18 cellular contexts compared by ENCODE assay signal in genomic region chr4:146389561-146389960, GRCh38.
DNase-seq lines count a peak whose midpoint lies in the region; FAIRE-seq and TF ChIP-seq lines count a peak whose summit lies in the region.
"Had no signal": no experiment of that assay in that cellular context is flagged by ENCODE, and none has a peak within 500 bp of the region (broad histone marks: within the 10 kb centered on the region; RNA-seq: fewer than 3 reads in every experiment).

No MANE protein-coding gene starts in this region.

- peak; percentile 38 for FAIRE-seq in GM18507 (lab: Jason Lieb, UNC)
- FAIRE-seq: D721Med, GM12878, H54 had no signal

- no peak overlapping the region for H3K18ac ChIP-seq in trophoblast cell (ENCODE audit: low read length)

- H4K8ac ChIP-seq in trophoblast cell (ENCODE audit: low read depth, low read length), result no peak overlapping the region

- H2AFZ ChIP-seq in trophoblast cell (ENCODE audit: insufficient read depth, low read length, poor library complexity), result no peak overlapping the region
- no peak overlapping the region for H2AFZ ChIP-seq in osteoblast (ENCODE audit: low read length)
- H2AFZ ChIP-seq: GM23338 had no signal

- no peak overlapping the region for H3K4me3 Mint-ChIP-seq in activated CD4-positive, alpha-beta memory T cell treated with anti-CD3 and anti-CD28 coated beads, Interleukin-2, amount 10 ng/mL, durations not matched to agents 7 days and 5 days
- H3K4me3 Mint-ChIP-seq: CD4-positive, alpha-beta T cell; GM23338 had no signal

- H3K36me3 ChIP-seq in BJ (ENCODE audit: control insufficient read depth, insufficient read depth, low read length) (no peaks in the 10 kb centered on the region), trophoblast cell (ENCODE audit: control insufficient read depth in 1 of 2, insufficient read depth in 2 of 2, low read length in 2 of 2) (no peaks in the 10 kb centered on the region), osteoblast (ENCODE audit: insufficient read depth, low read length) (no peaks in the 10 kb centered on the region)
- H3K36me3 ChIP-seq: BE2C had no signal

- H3K4me3 ChIP-seq in BJ (ENCODE audit: low read depth, low read length) (no peak overlapping the region), trophoblast cell (ENCODE audit: low read depth, low read length) (no peak overlapping the region), osteoblast (ENCODE audit: insufficient read depth, low read length) (no peak overlapping the region)
- H3K4me3 ChIP-seq: GM12878, GM23338 had no signal

- peaks cover 4% of the 10 kb centered on the region for H4K20me1 ChIP-seq in osteoblast (ENCODE audit: insufficient read depth, low read length)

- H3K9me3 Mint-ChIP-seq in activated CD4-positive, alpha-beta memory T cell treated with anti-CD3 and anti-CD28 coated beads, Interleukin-2, amount 10 ng/mL, durations not matched to agents 7 days and 5 days, result no peaks in the 10 kb centered on the region
- H3K9me3 Mint-ChIP-seq: CD4-positive, alpha-beta T cell; GM23338 had no signal

- POLR2A ChIA-PET in BJ (lab: Charles Lee), result no interaction called here
- POLR2A ChIA-PET in activated CD4-positive, alpha-beta memory T cell treated with anti-CD3 and anti-CD28 coated beads, Interleukin-2, amount 10 ng/mL, durations not matched to agents 7 days and 5 days (lab: Charles Lee), result no interaction called here

- H3K27me3 Mint-ChIP-seq in activated CD4-positive, alpha-beta memory T cell treated with anti-CD3 and anti-CD28 coated beads, Interleukin-2, amount 10 ng/mL, durations not matched to agents 7 days and 5 days, result no peaks in the 10 kb centered on the region
- H3K27me3 Mint-ChIP-seq: CD4-positive, alpha-beta T cell had no signal

- no peak overlapping the region for H3K4ac ChIP-seq in trophoblast cell (ENCODE audit: low read depth, low read length)

- no peaks in the 10 kb centered on the region for H3K79me2 ChIP-seq in trophoblast cell (ENCODE audit: control insufficient read depth, insufficient read depth, low read length, poor library complexity)
- H3K79me2 ChIP-seq in osteoblast (ENCODE audit: insufficient read depth, low read length), result no peaks in the 10 kb centered on the region

- H4K91ac ChIP-seq in trophoblast cell (ENCODE audit: low read depth, low read length), result no peak overlapping the region

- no peak overlapping the region for H2BK5ac ChIP-seq in trophoblast cell (ENCODE audit: low read depth, low read length, poor library complexity)

- H3K4me1 ChIP-seq in trophoblast cell (ENCODE audit: control insufficient read depth in 1 of 2, insufficient read depth in 2 of 2, low read length in 2 of 2) (no peaks in the 10 kb centered on the region), osteoblast (ENCODE audit: insufficient read depth, low read length) (no peaks in the 10 kb centered on the region)
- H3K4me1 ChIP-seq: BE2C, Caco-2 had no signal

- no peaks in the 10 kb centered on the region for H3K36me3 Mint-ChIP-seq in activated CD4-positive, alpha-beta memory T cell treated with anti-CD3 and anti-CD28 coated beads, Interleukin-2, amount 10 ng/mL, durations not matched to agents 7 days and 5 days (ENCODE audit: low read depth)

- H3K4me1 Mint-ChIP-seq in activated CD4-positive, alpha-beta memory T cell treated with anti-CD3 and anti-CD28 coated beads, Interleukin-2, amount 10 ng/mL, durations not matched to agents 7 days and 5 days, result no peaks in the 10 kb centered on the region
- H3K4me1 Mint-ChIP-seq: GM23338 had no signal

- H3K9ac ChIP-seq in trophoblast cell (ENCODE audit: low read length), result no peak overlapping the region

- CTCF ChIA-PET in BJ (lab: Yijun Ruan, JAX), result interaction anchor here (0.6 kb wide), 1 partner anchor 1289 kb away, joined by 3 read pairs; no protein-coding TSS in a partner anchor
- CTCF ChIA-PET in activated CD4-positive, alpha-beta memory T cell treated with anti-CD3 and anti-CD28 coated beads, Interleukin-2, amount 10 ng/mL, durations not matched to agents 7 days and 5 days (lab: Charles Lee), result no interaction called here

- no peak for TF ChIP-seq CTCF in BJ (IDR thresholded peaks at IDR 0.05; ENCODE audit: insufficient read depth, low read depth, low read length)
- no peak for TF ChIP-seq CTCF in GM13977 (IDR thresholded peaks at IDR 0.05; ENCODE audit: extremely low read depth, insufficient read depth, missing control alignments)
- TF ChIP-seq CTCF in osteoblast (IDR thresholded peaks at IDR 0.05; ENCODE audit: extremely low read depth, low read depth, low read length), result no peak

- no peak overlapping the region for H3K4me2 ChIP-seq in trophoblast cell (ENCODE audit: low read length)
- H3K4me2 ChIP-seq in osteoblast (ENCODE audit: insufficient read depth, low read length), result no peak overlapping the region
- H3K4me2 ChIP-seq: GM23338 had no signal

- H3K27ac ChIP-seq in trophoblast cell (ENCODE audit: low read depth, low read length), result no peak overlapping the region
- no peak overlapping the region for H3K27ac ChIP-seq in osteoblast (ENCODE audit: low read depth, low read length)
- H3K27ac ChIP-seq: C4-2B had no signal

- H2BK120ac ChIP-seq in trophoblast cell (ENCODE audit: insufficient read depth, low read length, poor library complexity), result no peak overlapping the region

- H3K27me3 ChIP-seq in BJ (ENCODE audit: control insufficient read depth, insufficient read depth, low read length), result no peaks in the 10 kb centered on the region
- no peaks in the 10 kb centered on the region for H3K27me3 ChIP-seq in trophoblast cell (ENCODE audit: insufficient read depth, low read length)
- H3K27me3 ChIP-seq in osteoblast (ENCODE audit: insufficient read depth, low read length), result no peaks in the 10 kb centered on the region
- H3K27me3 ChIP-seq: BE2C had no signal

- in situ Hi-C loops in GM13977 (cut with MboI; ENCODE audit: low pct_unique_long_range_greater_than_20kb, low sequenced_read_pairs, unreplicated experiment), result no loop called here

- DNase-seq in BJ (ENCODE audit: low read depth) (peak; percentile 54), GM18507 (ENCODE audit: extremely low spot score, insufficient read length, low read depth) (no peak), OCI-M1 (lab: John Stamatoyannopoulos, UW) (peak; percentile 82), trophoblast cell (peak; percentile 93 to 99), GM13977 (ENCODE audit: low spot score) (no peak), NCI-H2196 treated with DMSO at 0.1 percent for 48 hours (lab: John Stamatoyannopoulos, UW; ENCODE audit: unreplicated experiment) (no peak), osteoblast (ENCODE audit: insufficient read length, low spot score, missing footprints) (no peak)
- no peak for DNase-seq in activated CD4-positive, alpha-beta memory T cell treated with anti-CD3 and anti-CD28 coated beads, Interleukin-2, amount 10 ng/mL, durations not matched to agents 7 days and 5 days
- DNase-seq: BE2C; Caco-2; CD4-positive, alpha-beta T cell; HCEC 1CT; KG1 had no signal

- H2AK5ac ChIP-seq in trophoblast cell (ENCODE audit: low read length), result no peak overlapping the region

- H3K14ac ChIP-seq in trophoblast cell (ENCODE audit: low read length), result no peak overlapping the region

- H3K9me3 ChIP-seq in trophoblast cell (ENCODE audit: insufficient read depth, low read depth, low read length), result no peaks in the 10 kb centered on the region
- H3K9me3 ChIP-seq in osteoblast (ENCODE audit: low read depth, low read length), result no peaks in the 10 kb centered on the region
- H3K9me3 ChIP-seq: BE2C, Caco-2 had no signal

- H3K23ac ChIP-seq in trophoblast cell (ENCODE audit: low read length), result no peak overlapping the region

- no peaks in the 10 kb centered on the region for H3K79me1 ChIP-seq in trophoblast cell (ENCODE audit: low read length)

- WGBS in trophoblast cell (ENCODE audit: extremely low coverage, insufficient coverage, insufficient read length), result no CpG with 5 or more reads among the region's 1 CpG

- no peak overlapping the region for H4K12ac ChIP-seq in trophoblast cell (ENCODE audit: low read depth, low read length)

- no peak overlapping the region for H3K27ac Mint-ChIP-seq in activated CD4-positive, alpha-beta memory T cell treated with anti-CD3 and anti-CD28 coated beads, Interleukin-2, amount 10 ng/mL, durations not matched to agents 7 days and 5 days
- H3K27ac Mint-ChIP-seq: CD4-positive, alpha-beta T cell; GM23338 had no signal

- no peak overlapping the region for H2BK12ac ChIP-seq in trophoblast cell (ENCODE audit: low read length)

Comparison
In these comparisons a context has a peak if more than half of its experiments do, and no peak if none do; other contexts are left out.
1. DNase-seq: peak in BJ (single experiment), OCI-M1 (single experiment) and trophoblast cell (2 of 2); none in GM18507 (single experiment), GM13977 (single experiment), NCI-H2196 treated with DMSO at 0.1 percent for 48 hours (single experiment), activated CD4-positive, alpha-beta memory T cell treated with anti-CD3 and anti-CD28 coated beads, Interleukin-2, amount 10 ng/mL, durations not matched to agents 7 days and 5 days (single experiment) and osteoblast (single experiment).